ENCODE assay signal across 1 cellular context in the genomic region with DNA sequence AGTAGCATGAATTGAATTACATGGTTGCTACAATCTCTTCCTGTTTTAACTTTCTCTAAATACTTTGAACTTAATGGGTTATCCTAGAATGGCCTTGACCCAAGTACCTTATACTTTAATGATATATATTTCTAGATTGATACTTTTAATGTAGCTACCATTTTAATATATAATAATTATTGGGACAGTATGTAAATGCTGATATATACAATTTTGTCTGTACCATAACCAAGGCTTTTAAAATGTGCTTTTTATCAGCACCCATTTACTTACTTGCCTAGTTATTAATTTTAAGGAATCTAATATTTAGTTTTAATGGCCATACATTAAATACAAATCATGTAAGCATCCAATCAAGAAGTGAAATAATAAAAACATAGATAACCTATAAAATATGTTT.
A peak's percentile ranks its signal among the peaks of the same experiment; 100 is the strongest.
TF ChIP-seq lines count a peak whose summit lies in the region.

No MANE protein-coding gene starts in this region.

TF ChIP-seq in HepG2, 621 proteins besides CTCF, POLR2A, EP300 and RAD21:
- TF ChIP-seq, protein P1, sequence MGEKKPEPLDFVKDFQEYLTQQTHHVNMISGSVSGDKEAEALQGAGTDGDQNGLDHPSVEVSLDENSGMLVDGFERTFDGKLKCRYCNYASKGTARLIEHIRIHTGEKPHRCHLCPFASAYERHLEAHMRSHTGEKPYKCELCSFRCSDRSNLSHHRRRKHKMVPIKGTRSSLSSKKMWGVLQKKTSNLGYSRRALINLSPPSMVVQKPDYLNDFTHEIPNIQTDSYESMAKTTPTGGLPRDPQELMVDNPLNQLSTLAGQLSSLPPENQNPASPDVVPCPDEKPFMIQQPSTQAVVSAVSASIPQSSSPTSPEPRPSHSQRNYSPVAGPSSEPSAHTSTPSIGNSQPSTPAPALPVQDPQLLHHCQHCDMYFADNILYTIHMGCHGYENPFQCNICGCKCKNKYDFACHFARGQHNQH (CRISPR knock-in tag; IDR thresholded peaks at IDR 0.05) = no peak
- TF ChIP-seq, protein P2, sequence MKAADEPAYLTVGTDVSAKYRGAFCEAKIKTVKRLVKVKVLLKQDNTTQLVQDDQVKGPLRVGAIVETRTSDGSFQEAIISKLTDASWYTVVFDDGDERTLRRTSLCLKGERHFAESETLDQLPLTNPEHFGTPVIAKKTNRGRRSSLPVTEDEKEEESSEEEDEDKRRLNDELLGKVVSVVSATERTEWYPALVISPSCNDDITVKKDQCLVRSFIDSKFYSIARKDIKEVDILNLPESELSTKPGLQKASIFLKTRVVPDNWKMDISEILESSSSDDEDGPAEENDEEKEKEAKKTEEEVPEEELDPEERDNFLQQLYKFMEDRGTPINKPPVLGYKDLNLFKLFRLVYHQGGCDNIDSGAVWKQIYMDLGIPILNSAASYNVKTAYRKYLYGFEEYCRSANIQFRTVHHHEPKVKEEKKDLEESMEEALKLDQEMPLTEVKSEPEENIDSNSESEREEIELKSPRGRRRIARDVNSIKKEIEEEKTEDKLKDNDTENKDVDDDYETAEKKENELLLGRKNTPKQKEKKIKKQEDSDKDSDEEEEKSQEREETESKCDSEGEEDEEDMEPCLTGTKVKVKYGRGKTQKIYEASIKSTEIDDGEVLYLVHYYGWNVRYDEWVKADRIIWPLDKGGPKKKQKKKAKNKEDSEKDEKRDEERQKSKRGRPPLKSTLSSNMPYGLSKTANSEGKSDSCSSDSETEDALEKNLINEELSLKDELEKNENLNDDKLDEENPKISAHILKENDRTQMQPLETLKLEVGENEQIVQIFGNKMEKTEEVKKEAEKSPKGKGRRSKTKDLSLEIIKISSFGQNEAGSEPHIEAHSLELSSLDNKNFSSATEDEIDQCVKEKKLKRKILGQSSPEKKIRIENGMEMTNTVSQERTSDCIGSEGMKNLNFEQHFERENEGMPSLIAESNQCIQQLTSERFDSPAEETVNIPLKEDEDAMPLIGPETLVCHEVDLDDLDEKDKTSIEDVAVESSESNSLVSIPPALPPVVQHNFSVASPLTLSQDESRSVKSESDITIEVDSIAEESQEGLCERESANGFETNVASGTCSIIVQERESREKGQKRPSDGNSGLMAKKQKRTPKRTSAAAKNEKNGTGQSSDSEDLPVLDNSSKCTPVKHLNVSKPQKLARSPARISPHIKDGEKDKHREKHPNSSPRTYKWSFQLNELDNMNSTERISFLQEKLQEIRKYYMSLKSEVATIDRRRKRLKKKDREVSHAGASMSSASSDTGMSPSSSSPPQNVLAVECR (CRISPR knock-in tag; IDR thresholded peaks at IDR 0.05; ENCODE audit: borderline replicate concordance) = no peak
- TF ChIP-seq ZNF446 (CRISPR knock-in tag; IDR thresholded peaks at IDR 0.05) (no peak), POLR2G (IDR thresholded peaks at IDR 0.05; ENCODE audit: low read depth, low read length) (no peak), MAFF (IDR thresholded peaks at IDR 0.05; ENCODE audit: low read depth, low read length) (0 out of 2 replicates have a peak, but pooled peaks have one; percentile 21), MAFK (conservative IDR thresholded peaks at IDR 0.05 in 1 of 2, IDR thresholded peaks at IDR 0.05 in 1 of 2; ENCODE audit: low read length in 2 of 2) (peak; percentile 28 to 39; a peak in 2 of 4 replicates), ZNF207 (IDR thresholded peaks at IDR 0.05; ENCODE audit: borderline replicate concordance) (no peak), LCORL (IDR thresholded peaks at IDR 0.05) (no peak), LCORL (CRISPR knock-in tag; IDR thresholded peaks at IDR 0.05) (no peak), TRIM24 (CRISPR knock-in tag; IDR thresholded peaks at IDR 0.05) (no peak), ZBTB1 (CRISPR knock-in tag; IDR thresholded peaks at IDR 0.05; ENCODE audit: borderline replicate concordance) (no peak), NFRKB (IDR thresholded peaks at IDR 0.05) (no peak), MEIS1 (CRISPR knock-in tag; IDR thresholded peaks at IDR 0.05; ENCODE audit: borderline replicate concordance) (no peak), HNRNPK (IDR thresholded peaks at IDR 0.05; ENCODE audit: low read depth, low read length, poor library complexity, severe bottlenecking) (no peak), FLYWCH1 (CRISPR knock-in tag; IDR thresholded peaks at IDR 0.05) (no peak), ZNF441 (CRISPR knock-in tag; IDR thresholded peaks at IDR 0.05; ENCODE audit: borderline replicate concordance) (no peak)
- TF ChIP-seq, protein P3, sequence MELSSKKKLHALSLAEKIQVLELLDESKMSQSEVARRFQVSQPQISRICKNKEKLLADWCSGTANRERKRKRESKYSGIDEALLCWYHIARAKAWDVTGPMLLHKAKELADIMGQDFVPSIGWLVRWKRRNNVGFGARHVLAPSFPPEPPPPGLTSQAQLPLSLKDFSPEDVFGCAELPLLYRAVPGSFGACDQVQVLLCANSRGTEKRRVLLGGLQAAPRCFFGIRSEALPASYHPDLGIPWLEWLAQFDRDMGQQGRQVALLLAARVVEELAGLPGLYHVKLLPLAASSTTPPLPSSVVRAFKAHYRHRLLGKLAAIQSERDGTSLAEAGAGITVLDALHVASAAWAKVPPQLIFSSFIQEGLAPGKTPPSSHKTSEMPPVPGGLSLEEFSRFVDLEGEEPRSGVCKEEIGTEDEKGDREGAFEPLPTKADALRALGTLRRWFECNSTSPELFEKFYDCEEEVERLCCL (CRISPR knock-in tag; IDR thresholded peaks at IDR 0.05; ENCODE audit: borderline replicate concordance) = no peak
